8 cellular contexts compared by ENCODE assay signal in genomic region chr13:52201439-52202193, GRCh38. TPM values are rescaled to one million over a fixed set of nuclear protein-coding genes. Genes with fewer than 3 reads are reported as not detected.
A peak's percentile ranks its signal among the peaks of the same experiment; 100 is the strongest.
DNase-seq lines count a peak whose midpoint lies in the region; ATAC-seq, FAIRE-seq and TF ChIP-seq lines count a peak whose summit lies in the region.
"Not testable (repeated sequence)": the region's sequence is repeated elsewhere in the genome, so short reads cannot be mapped to it uniquely, and the experiment has no call there.

No MANE protein-coding gene starts in this region.

- H2BK20ac ChIP-seq in H1 (ENCODE audit: low read length): not testable (repeated sequence)

- not testable (repeated sequence) for H3K36me3 Mint-ChIP-seq in CD4-positive, alpha-beta memory T cell

- H2AK5ac ChIP-seq in H1 (ENCODE audit: low read depth, low read length): not testable (repeated sequence)

- not testable (repeated sequence) for H3K4me1 ChIP-seq in CD4-positive, alpha-beta memory T cell (ENCODE audit: insufficient read depth, low read length); OCI-LY3 (ENCODE audit: low read length); H1 (replicated peaks in 1 of 4; ENCODE audit: control insufficient read depth in 3 of 4, insufficient read depth in 4 of 4, low read length in 3 of 4)

- not testable (repeated sequence) for FAIRE-seq in H1 (lab: Jason Lieb, UNC)

- not testable (repeated sequence) for H4K5ac ChIP-seq in H1 (ENCODE audit: insufficient read length, low read depth, low read length)

- H3K56ac ChIP-seq in H1 (replicated peaks; ENCODE audit: insufficient read length, low read depth, low read length): not testable (repeated sequence)

- ATAC-seq in GM18868 (IDR thresholded peaks at IDR 0.05; ENCODE audit: unreplicated experiment): peak; percentile 72

- H4K20me1 ChIP-seq in OCI-LY3 (ENCODE audit: insufficient read depth, low read length); H1 (replicated peaks in 1 of 2; ENCODE audit: control insufficient read depth in 1 of 2, insufficient read depth in 2 of 2, low read length in 2 of 2): not testable (repeated sequence)

- not testable (repeated sequence) for H3K23me2 ChIP-seq in H1 (ENCODE audit: low read depth, low read length)

- not testable (repeated sequence) for H3K4me2 ChIP-seq in OCI-LY3 (ENCODE audit: low read length); H1 (ENCODE audit: insufficient read depth in 1 of 2, low read depth in 2 of 2, low read length in 2 of 2)

- not testable (repeated sequence) for H3K4me3 Mint-ChIP-seq in CD4-positive, alpha-beta memory T cell

- not testable (repeated sequence) for H3K79me1 ChIP-seq in H1 (ENCODE audit: low read depth, low read length)

- not testable (repeated sequence) for H3K23ac ChIP-seq in H1 (ENCODE audit: insufficient read length)

- POLR2A ChIA-PET in CD4-positive, alpha-beta memory T cell (lab: Charles Lee; ENCODE audit: partially characterized antibody): interaction anchor here (0.5 kb wide), 1 partner anchor 477 kb away, joined by 4 read pairs; no protein-coding TSS in a partner anchor
- POLR2A ChIA-PET in H1 (lab: Charles Lee; ENCODE audit: partially characterized antibody): not testable (repeated sequence)

- intact Hi-C loops in CD4-positive, alpha-beta memory T cell (cut with micrococcal nuclease): loop anchor here (1.0 to 2.0 kb wide), 2 partner anchors 200 to 357 kb away; partner anchors contain the start of gene TMEM272

- not testable (repeated sequence) for H3K27me3 ChIP-seq in CD4-positive, alpha-beta memory T cell (ENCODE audit: insufficient read depth, low read length); OCI-LY3 (ENCODE audit: low read depth, low read length); H1 (replicated peaks in 1 of 4; ENCODE audit: control insufficient read depth in 3 of 4, extremely low read depth in 1 of 4, insufficient read depth in 3 of 4, low read length in 3 of 4)

- not testable (repeated sequence) for H2BK12ac ChIP-seq in H1 (ENCODE audit: low read depth, low read length)

- H3K36me3 ChIP-seq in CD4-positive, alpha-beta memory T cell (ENCODE audit: insufficient read depth, low read length); OCI-LY3 (replicated peaks; ENCODE audit: low read depth, low read length); H1 (ENCODE audit: control insufficient read depth in 2 of 4, insufficient read depth in 4 of 4, low read length in 3 of 4): not testable (repeated sequence)

- not testable (repeated sequence) for TF ChIP-seq POLR2A in H1 (IDR thresholded peaks at IDR 0.05; ENCODE audit: control extremely low read depth in 1 of 2, low read depth in 2 of 2, low read length in 2 of 2)

- not testable (repeated sequence) for H3K9me3 Mint-ChIP-seq in CD4-positive, alpha-beta memory T cell

- H2BK5ac ChIP-seq in H1 (ENCODE audit: low read depth, low read length): not testable (repeated sequence)

- not testable (repeated sequence) for H3K27ac Mint-ChIP-seq in CD4-positive, alpha-beta memory T cell

- DNase-seq in CD4-positive, alpha-beta memory T cell: peak in 4 of 5 donors; percentile 33 to 46 (median 41)
- peak; percentile 24 for DNase-seq in activated T-cell treated with anti-CD3 and anti-CD28 coated beads, Interleukin-2, amount 50 U/mL, for 1 hour
- not testable (repeated sequence) for DNase-seq in H1 (ENCODE audit: low read depth in 1 of 2, low spot score in 2 of 2)
- DNase-seq in iris pigment epithelial cell (ENCODE audit: low read depth) (peak; percentile 65), retina (peak; percentile 33)

- not testable (repeated sequence) for H3K4me3 ChIP-seq in CD4-positive, alpha-beta memory T cell (ENCODE audit: low read length in 2 of 2); OCI-LY3 (ENCODE audit: low read length); H1 (ENCODE audit: extremely low read depth in 1 of 4, insufficient read depth in 2 of 4, low read depth in 3 of 4, low read length in 4 of 4)

- H3K18ac ChIP-seq in H1 (ENCODE audit: extremely low read depth, low read length): not testable (repeated sequence)

- not testable (repeated sequence) for H2AFZ ChIP-seq in OCI-LY3 (ENCODE audit: low read depth, low read length); H1 (ENCODE audit: low read length)

- not testable (repeated sequence) for H3K9ac ChIP-seq in OCI-LY3 (ENCODE audit: low read length); H1 (replicated peaks in 1 of 4; ENCODE audit: extremely low read depth in 1 of 4, low read depth in 3 of 4, low read length in 3 of 4)

- not testable (repeated sequence) for H3K9me3 ChIP-seq in CD4-positive, alpha-beta memory T cell (ENCODE audit: control insufficient read depth in 1 of 2, low read length in 2 of 2); OCI-LY3 (ENCODE audit: insufficient read depth, low read length); H1 (ENCODE audit: insufficient read depth in 2 of 2, low read depth in 1 of 2, low read length in 1 of 2)

- not testable (repeated sequence) for H3K27me3 Mint-ChIP-seq in CD4-positive, alpha-beta memory T cell

- H3K79me2 ChIP-seq in OCI-LY3 (ENCODE audit: low read length); H1 (ENCODE audit: control insufficient read depth in 1 of 2, insufficient read depth in 2 of 2, low read length in 2 of 2): not testable (repeated sequence)

- H3K4ac ChIP-seq in H1 (replicated peaks; ENCODE audit: insufficient read length, low read depth, low read length): not testable (repeated sequence)

- TF ChIP-seq CTCF in LNCAP (IDR thresholded peaks at IDR 0.05): peak; percentile 35; the same call in 1 of the 2 replicates
- TF ChIP-seq CTCF in OCI-LY3 (IDR thresholded peaks at IDR 0.05; ENCODE audit: low read depth, low read length): peak; percentile 56
- TF ChIP-seq CTCF in H1 (IDR thresholded peaks at IDR 0.05; ENCODE audit: control extremely low read depth in 1 of 3, insufficient read depth in 1 of 3, low read depth in 1 of 3, low read length in 3 of 3): peak in 1 of 3 experiments; percentile 28; a peak in 1 of 4 replicates

- not testable (repeated sequence) for H2BK120ac ChIP-seq in H1 (replicated peaks; ENCODE audit: low read depth, low read length)

- not testable (repeated sequence) for H2BK15ac ChIP-seq in H1 (ENCODE audit: low read length)

- WGBS in H1 (ENCODE audit: extremely low coverage in 1 of 2, insufficient coverage in 1 of 2, insufficient read length in 1 of 2, insufficient replicate concordance in 2 of 2, low coverage in 1 of 2, low lambda C conversion rate in 2 of 2, missing lambda C conversion rate in 1 of 2), 2 experiments: 81% methylated on average over 12 of the region's 12 CpGs; no CpG with 5 or more reads in 1 of the 2 experiments

- TF ChIP-seq EP300 in H1 (IDR thresholded peaks at IDR 0.05; ENCODE audit: borderline replicate concordance in 1 of 2, low read depth in 2 of 2, low read length in 2 of 2): not testable (repeated sequence)

- CTCF ChIA-PET in CD4-positive, alpha-beta memory T cell (lab: Charles Lee; ENCODE audit: partially characterized antibody): interaction anchor here (0.8 to 4.7 kb wide), 10 partner anchors 55 to 387 kb away, joined by 3 to 21 read pairs (median 4); partner anchors contain the start of gene TMEM272
- CTCF ChIA-PET in H1 (lab: Charles Lee; ENCODE audit: partially characterized antibody): interaction anchor here (0.6 to 1.5 kb wide), 11 partner anchors 11 to 337 kb away, joined by 3 to 6 read pairs (median 3); partner anchors contain the start of gene NEK5

- peak; percentile 63 to 66 for TF ChIP-seq RAD21 in H1 (IDR thresholded peaks at IDR 0.05 in 1 of 2, conservative IDR thresholded peaks at IDR 0.05 in 1 of 2; ENCODE audit: low read depth in 2 of 2, low read length in 2 of 2)

- H4K8ac ChIP-seq in H1 (ENCODE audit: extremely low read depth, insufficient read depth, low read length): not testable (repeated sequence)

- H3K27ac ChIP-seq in CD4-positive, alpha-beta memory T cell (ENCODE audit: low read depth, low read length); OCI-LY3 (ENCODE audit: low read length); H1 (ENCODE audit: low read depth, low read length): not testable (repeated sequence)

- H4K91ac ChIP-seq in H1 (replicated peaks; ENCODE audit: insufficient read length, low read length): not testable (repeated sequence)

- H3K14ac ChIP-seq in H1 (ENCODE audit: insufficient read length): not testable (repeated sequence)

- not testable (repeated sequence) for H3K4me1 Mint-ChIP-seq in CD4-positive, alpha-beta memory T cell

RNA-seq across cellular contexts. Expression of gene NEK3, which starts 42.2 kb away (rescaled TPM):
- 1 to 10 TPM; 6.4 to 8.2 TPM for total RNA-seq in CD4-positive, alpha-beta memory T cell
- polyA plus RNA-seq in CD4-positive, alpha-beta memory T cell: 1 to 10 TPM; 3.4 to 7.3 TPM
- 24.5 and 26.0 TPM in 2 replicates for total RNA-seq in H1 (2021; fragmentation: NEBNext Ultra II Directional; extraction: Animal tissue kit (Norgen Biotek cat#: 25700))
- polyA plus RNA-seq in H1 (2011; rRNA removed): 9.0 and 11.4 TPM in 2 replicates
- polyA plus RNA-seq in H1 (2011; cell fraction: cytosol; rRNA removed): 20.5 TPM
- polyA plus RNA-seq in H1 (2011; cell fraction: nucleus; rRNA removed): 5.7 TPM
- 12.2 to 16.2 TPM (median 12.7 TPM) in 4 replicates for polyA plus RNA-seq in H1 (2012, experiment 1 of 2)
- 1.3 TPM for polyA plus RNA-seq in H1 (2012, experiment 2 of 2)
- 44.5 TPM for polyA plus RNA-seq in H1 (2013, experiment 1 of 2)
- 41.8 TPM for polyA plus RNA-seq in H1 (2013, experiment 2 of 2)
- 5.6 and 5.9 TPM in 2 replicates for polyA minus RNA-seq in H1 (2011; rRNA and poly(A)+ RNA removed)
- polyA minus RNA-seq in H1 (2011; cell fraction: cytosol; rRNA and poly(A)+ RNA removed): 10.2 TPM
- polyA minus RNA-seq in H1 (2011; cell fraction: nucleus; rRNA and poly(A)+ RNA removed): 10.4 TPM
